ENCODE assay signal across 8 cellular contexts in the genomic region with DNA sequence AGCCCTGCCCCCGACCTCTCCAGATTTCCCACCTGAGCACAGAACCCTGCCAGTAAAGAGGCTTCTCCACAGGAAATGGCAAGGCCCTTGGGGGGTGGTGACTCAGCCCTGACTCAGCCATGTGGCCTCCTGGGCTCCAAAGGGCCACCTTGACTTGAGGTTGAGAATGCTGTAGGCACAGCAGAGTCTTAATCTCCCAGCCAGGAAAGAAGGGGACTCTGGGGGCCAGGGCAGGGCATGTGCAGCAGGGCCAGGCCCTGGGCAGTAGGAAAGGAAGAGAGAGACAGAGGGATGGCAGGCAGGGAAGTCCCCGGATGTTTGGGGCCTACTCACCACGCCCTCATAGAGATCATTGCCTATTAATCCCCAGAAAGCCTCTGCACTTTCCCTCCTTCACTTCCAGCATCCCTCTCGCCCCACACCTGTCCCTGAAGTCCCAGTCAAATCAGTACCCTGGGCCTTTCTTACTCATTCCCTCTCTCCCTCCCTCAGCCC. TPM values are rescaled to one million over a fixed set of nuclear protein-coding genes. Genes with fewer than 3 reads are reported as not detected.
A peak's percentile ranks its signal among the peaks of the same experiment; 100 is the strongest.
DNase-seq lines count a peak whose midpoint lies in the region; ATAC-seq lines count a peak whose summit lies in the region.

No MANE protein-coding gene starts in this region.

- intact Hi-C loops in activated CD4-positive, alpha-beta T cell treated with anti-CD3 and anti-CD28 coated beads for 36 hours (cut with DNase I, micrococcal nuclease), result loop anchor here in 1 of 2 experiments (1.0 kb wide), 1 partner anchor 44 kb away; a partner anchor contains a TSS
- intact Hi-C loops in left cardiac atrium (cut with DNase I), result no loop called here

- DNase-seq in activated T-cell treated with anti-CD3 and anti-CD28 coated beads for 1 hour (ENCODE audit: low read depth), result peak; percentile 19
- DNase-seq in activated T-cell treated with anti-CD3 and anti-CD28 coated beads, Interleukin-2, amount 50 U/mL, for 1 hour, result no peak
- DNase-seq in activated CD4-positive, alpha-beta T cell treated with anti-CD3 and anti-CD28 coated beads for 36 hours, result peak; percentile 87
- DNase-seq in stimulated activated CD4-positive, alpha-beta T cell treated with anti-CD3 and anti-CD28 coated beads, TNF-alpha, amount 100 ng/mL, for 4 hours (ENCODE audit: low read depth in 3 of 3), result peak; percentile 26 to 46 (median 44)
- DNase-seq in left cardiac atrium, result no peak

- no peaks in the 10 kb centered on the region for H3K9me3 Mint-ChIP-seq in activated CD4-positive, alpha-beta T cell treated with anti-CD3 and anti-CD28 coated beads for 36 hours (ENCODE audit: low read depth)

- H3K36me3 Mint-ChIP-seq in activated CD4-positive, alpha-beta T cell treated with anti-CD3 and anti-CD28 coated beads for 36 hours (ENCODE audit: low read depth), result no peaks in the 10 kb centered on the region

- POLR2A ChIA-PET in activated CD4-positive, alpha-beta T cell treated with anti-CD3 and anti-CD28 coated beads for 36 hours (lab: Charles Lee), result interaction anchor here (0.6 kb wide), 1 partner anchor 21 kb away, joined by 4 read pairs; no protein-coding TSS in a partner anchor

- H3K4me1 Mint-ChIP-seq in activated CD4-positive, alpha-beta T cell treated with anti-CD3 and anti-CD28 coated beads for 36 hours, result peaks cover 36% of the 10 kb centered on the region

- H3K4me3 Mint-ChIP-seq in activated CD4-positive, alpha-beta T cell treated with anti-CD3 and anti-CD28 coated beads for 36 hours, result no peak overlapping the region

- CTCF ChIA-PET in activated CD4-positive, alpha-beta T cell treated with anti-CD3 and anti-CD28 coated beads for 36 hours (lab: Charles Lee), result interaction anchor here (1.2 to 1.4 kb wide), 2 partner anchors 36 to 43 kb away, joined by 3 to 5 read pairs; no protein-coding TSS in a partner anchor

- peak; percentile 87 for ATAC-seq in activated CD4-positive, alpha-beta T cell treated with anti-CD3 and anti-CD28 coated beads for 36 hours
- peak; percentile 72 for ATAC-seq in esophagus mucosa
- no peak for ATAC-seq in HG03097 (IDR thresholded peaks at IDR 0.05; ENCODE audit: low FRiP score, unreplicated experiment)
- no peak for ATAC-seq in left cardiac atrium
- no peak for ATAC-seq in HG03457 (IDR thresholded peaks at IDR 0.05; ENCODE audit: unreplicated experiment)

- H3K27me3 Mint-ChIP-seq in activated CD4-positive, alpha-beta T cell treated with anti-CD3 and anti-CD28 coated beads for 36 hours, result no peaks in the 10 kb centered on the region

- peak overlapping the region; percentile 87 for H3K27ac Mint-ChIP-seq in activated CD4-positive, alpha-beta T cell treated with anti-CD3 and anti-CD28 coated beads for 36 hours

RNA-seq across cellular contexts. Expression of a gene that starts 4.8 kb away (rescaled TPM):
- 1 to 10 TPM; 6.8 to 7.8 TPM for total RNA-seq in activated CD4-positive, alpha-beta T cell treated with anti-CD3 and anti-CD28 coated beads for 36 hours
- total RNA-seq in esophagus mucosa (83.1 TPM), left cardiac atrium (10 to 100 TPM; 26.5 to 35.9 TPM)

RNA-seq across cellular contexts. Expression of a gene that starts 44.0 kb away (rescaled TPM):
- total RNA-seq in activated CD4-positive, alpha-beta T cell treated with anti-CD3 and anti-CD28 coated beads for 36 hours, result 10 to 100 TPM in 1 of 2 experiments, 1 to 10 TPM in 1; 9.8 to 16.2 TPM
- total RNA-seq in esophagus mucosa (13.6 TPM), left cardiac atrium (100 to 1,000 TPM; 156 to 203 TPM)

RNA-seq across cellular contexts. Expression of a gene that starts 56.1 kb away (rescaled TPM):
- total RNA-seq in activated CD4-positive, alpha-beta T cell treated with anti-CD3 and anti-CD28 coated beads for 36 hours, result under 1 TPM in 1 of 2 experiments, not detected in 1; 0.09 TPM
- 4.0 TPM for total RNA-seq in esophagus mucosa
- total RNA-seq in left cardiac atrium, result under 1 TPM in 1 of 2 donors, not detected in 1; 0.16 TPM

Comparison
In these comparisons a context has a peak if more than half of its experiments do, and no peak if none do; other contexts are left out.
1. DNase-seq: peak in activated T-cell treated with anti-CD3 and anti-CD28 coated beads for 1 hour (single experiment), activated CD4-positive, alpha-beta T cell treated with anti-CD3 and anti-CD28 coated beads for 36 hours (single experiment) and stimulated activated CD4-positive, alpha-beta T cell treated with anti-CD3 and anti-CD28 coated beads, TNF-alpha, amount 100 ng/mL, for 4 hours (3 of 3); none in activated T-cell treated with anti-CD3 and anti-CD28 coated beads, Interleukin-2, amount 50 U/mL, for 1 hour (single experiment) and left cardiac atrium (single experiment).
2. ATAC-seq: peak in activated CD4-positive, alpha-beta T cell treated with anti-CD3 and anti-CD28 coated beads for 36 hours (single experiment) and esophagus mucosa (single experiment); none in HG03097 (single experiment), left cardiac atrium (0 of 2) and HG03457 (single experiment).
3. RNA of a gene that starts 44.0 kb away (total RNA-seq): 156 to 203 TPM in left cardiac atrium; 9.8 to 16.2 TPM in activated CD4-positive, alpha-beta T cell treated with anti-CD3 and anti-CD28 coated beads for 36 hours and 13.6 TPM in esophagus mucosa (single experiment); every median in the first group is over 4 times any median in the second.